In genomic region chr17:2708585-2709172, GRCh38 we compare ENCODE assay signal across 1 cellular context.
TF ChIP-seq lines count a peak whose summit lies in the region.

No MANE protein-coding gene starts in this region.

TF ChIP-seq in GM12878, 131 proteins besides CTCF, POLR2A, EP300 and RAD21 (continued from another document):
- TF ChIP-seq BACH1 (IDR thresholded peaks at IDR 0.05; ENCODE audit: borderline replicate concordance) = no peak
- TF ChIP-seq HDAC6 (IDR thresholded peaks at IDR 0.05; ENCODE audit: unreplicated experiment) = no peak
- no peak for TF ChIP-seq RBBP5 (conservative IDR thresholded peaks at IDR 0.05)
- no peak for TF ChIP-seq ZBED1 (IDR thresholded peaks at IDR 0.05; ENCODE audit: borderline replicate concordance)
- no peak for TF ChIP-seq CREB1 (IDR thresholded peaks at IDR 0.05; ENCODE audit: low read depth)
- no peak for TF ChIP-seq HDAC2 (IDR thresholded peaks at IDR 0.05)
- no peak for TF ChIP-seq ZSCAN29 (IDR thresholded peaks at IDR 0.05)
- no peak for TF ChIP-seq YBX1 (IDR thresholded peaks at IDR 0.05)
- no peak for TF ChIP-seq RFX5 (IDR thresholded peaks at IDR 0.05; ENCODE audit: low read depth, low read length)
